8 cellular contexts compared by ENCODE assay signal in the genomic region with DNA sequence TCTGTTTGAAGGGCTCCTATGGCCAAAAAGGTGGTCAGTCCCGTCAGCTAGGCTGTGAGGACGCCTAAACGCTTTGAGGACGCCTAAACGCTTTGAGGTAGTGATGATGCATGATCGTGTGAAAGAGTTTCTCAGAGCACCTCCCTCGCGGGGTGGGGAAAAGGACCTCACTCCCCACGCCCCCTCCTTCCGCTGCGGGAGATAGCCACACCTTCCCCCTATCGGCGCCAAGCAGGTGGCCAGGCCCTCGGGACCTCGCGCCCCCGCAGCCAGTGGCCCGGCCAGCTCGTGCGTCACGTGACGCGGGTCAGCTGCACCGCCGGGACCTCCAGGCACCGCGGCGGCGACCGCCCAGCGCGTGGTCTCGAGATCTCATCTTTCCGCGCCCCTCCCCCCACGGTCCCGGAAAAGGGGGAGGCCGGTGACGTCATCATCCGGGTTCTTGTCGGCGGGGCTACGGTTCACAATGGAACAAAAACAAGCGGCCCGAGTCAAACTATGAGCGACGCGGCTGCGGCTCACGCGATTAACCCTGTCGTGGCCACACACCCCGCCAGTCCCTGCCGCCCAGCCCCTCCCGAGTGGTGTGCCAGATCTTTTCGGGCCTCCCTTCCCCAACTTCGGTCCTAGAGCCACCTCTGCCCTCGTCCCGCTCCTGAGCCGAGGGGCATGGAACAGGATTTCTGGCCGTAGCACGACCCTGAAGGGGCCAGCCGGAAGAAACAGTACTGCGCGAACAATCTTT. TPM values are rescaled to one million over a fixed set of nuclear protein-coding genes. Genes with fewer than 3 reads are reported as not detected.
A peak's percentile ranks its signal among the peaks of the same experiment; 100 is the strongest.
DNase-seq lines count a peak whose midpoint lies in the region; ATAC-seq and TF ChIP-seq lines count a peak whose summit lies in the region.

No MANE protein-coding gene starts in this region.

- peak overlapping the region; percentile 88 to 99 (median 97) for H3K4me3 Mint-ChIP-seq in CD4-positive, alpha-beta memory T cell
- peak overlapping the region; percentile 82 for H3K4me3 Mint-ChIP-seq in activated CD4-positive, alpha-beta memory T cell treated with anti-CD3 and anti-CD28 coated beads, Interleukin-2, amount 10 ng/mL, durations not matched to agents 7 days and 5 days

- H3K27me3 ChIP-seq in CD4-positive, alpha-beta memory T cell (ENCODE audit: insufficient read depth, low read length): no peaks in the 10 kb centered on the region
- H3K27me3 ChIP-seq in dorsolateral prefrontal cortex (peaks cover 0 to 8% (median 0%) of the 10 kb centered on the region in 45 donors), liver (ENCODE audit: control insufficient read depth in 4 of 4, insufficient read depth in 4 of 4, low read length in 3 of 4) (no peaks in the 10 kb centered on the region)

- H3K36me3 Mint-ChIP-seq in CD4-positive, alpha-beta memory T cell: peaks cover 0 to 25% of the 10 kb centered on the region in 2 donors
- H3K36me3 Mint-ChIP-seq in activated CD4-positive, alpha-beta memory T cell treated with anti-CD3 and anti-CD28 coated beads, Interleukin-2, amount 10 ng/mL, durations not matched to agents 7 days and 5 days (ENCODE audit: low read depth): peaks cover 21% of the 10 kb centered on the region

- peak overlapping the region; percentile 81 to 91 for H3K4me3 ChIP-seq in CD4-positive, alpha-beta memory T cell (ENCODE audit: low read length in 2 of 2)
- H3K4me3 ChIP-seq in dorsolateral prefrontal cortex: peak overlapping the region; percentile 45 to 99 (median 93)
- peak overlapping the region; percentile 52 to 92 (median 66) for H3K4me3 ChIP-seq in liver (ENCODE audit: low read depth in 1 of 3, low read length in 3 of 3)

- TF ChIP-seq CTCF in dorsolateral prefrontal cortex (IDR thresholded peaks at IDR 0.05 in 54 of 56, conservative IDR thresholded peaks at IDR 0.05 in 2 of 56; ENCODE audit: low read depth in 1 of 56, partially characterized antibody in 56 of 56): peak in 15 of 56 donors; percentile 5 to 35 (median 16)
- TF ChIP-seq CTCF in liver (IDR thresholded peaks at IDR 0.05; ENCODE audit: low read depth, low read length, missing input control): no peak

- intact Hi-C loops in CD4-positive, alpha-beta memory T cell (cut with micrococcal nuclease): loop anchor here (1.0 to 10.0 kb wide), 7 partner anchors 33 to 910 kb away; partner anchors contain the start of genes ATP6AP2, CXorf38 and DDX3X
- intact Hi-C loops in dorsolateral prefrontal cortex (cut with DNase I): loop anchor here (2.0 to 10.0 kb wide), 5 partner anchors 72 to 440 kb away; partner anchors contain the start of genes CXorf38 (in 1 of the 2), DDX3X (in 1 of the 2) and MED14 (in 1 of the 2)

- CTCF ChIA-PET in CD4-positive, alpha-beta memory T cell (lab: Charles Lee; ENCODE audit: partially characterized antibody): interaction anchor here (0.8 to 1.7 kb wide), 3 partner anchors 31 to 432 kb away, joined by 3 to 12 read pairs (median 4); no protein-coding TSS in a partner anchor
- CTCF ChIA-PET in activated CD4-positive, alpha-beta memory T cell treated with anti-CD3 and anti-CD28 coated beads, Interleukin-2, amount 10 ng/mL, durations not matched to agents 7 days and 5 days (lab: Charles Lee): interaction anchor here (0.7 to 4.8 kb wide), 3 partner anchors 30 to 53 kb away, joined by 3 to 23 read pairs (median 3); no protein-coding TSS in a partner anchor

- H3K27ac Mint-ChIP-seq in CD4-positive, alpha-beta memory T cell: peak overlapping the region; percentile 97 to 100 (median 100)
- H3K27ac Mint-ChIP-seq in activated CD4-positive, alpha-beta memory T cell treated with anti-CD3 and anti-CD28 coated beads, Interleukin-2, amount 10 ng/mL, durations not matched to agents 7 days and 5 days: peak overlapping the region; percentile 97

- POLR2A ChIA-PET in CD4-positive, alpha-beta memory T cell (lab: Charles Lee; ENCODE audit: partially characterized antibody): interaction anchor here (0.6 to 4.2 kb wide), 18 partner anchors 12 to 908 kb away, joined by 3 to 42 read pairs (median 8); partner anchors contain the start of genes CXorf38 and MED14
- POLR2A ChIA-PET in activated CD4-positive, alpha-beta memory T cell treated with anti-CD3 and anti-CD28 coated beads, Interleukin-2, amount 10 ng/mL, durations not matched to agents 7 days and 5 days (lab: Charles Lee): interaction anchor here (0.7 to 3.4 kb wide), 23 partner anchors 13 to 1862 kb away, joined by 3 to 43 read pairs (median 6); partner anchors contain the start of genes ATP6AP2, CXorf38, DDX3X and MED14

- peak; percentile 63 for ATAC-seq in GM19455 (IDR thresholded peaks at IDR 0.05; ENCODE audit: unreplicated experiment)

- H3K4me1 Mint-ChIP-seq in CD4-positive, alpha-beta memory T cell: peaks cover 12 to 40% (median 33%) of the 10 kb centered on the region in 4 donors
- peaks cover 24% of the 10 kb centered on the region for H3K4me1 Mint-ChIP-seq in activated CD4-positive, alpha-beta memory T cell treated with anti-CD3 and anti-CD28 coated beads, Interleukin-2, amount 10 ng/mL, durations not matched to agents 7 days and 5 days

- peak; percentile 95 to 100 (median 99) for DNase-seq in CD4-positive, alpha-beta memory T cell
- DNase-seq in HK-2 (ENCODE audit: unreplicated experiment) (peak; percentile 96), NCI-H82 treated with DMSO at 0.1 percent for 48 hours (lab: John Stamatoyannopoulos, UW; ENCODE audit: unreplicated experiment) (peak; percentile 88), dorsolateral prefrontal cortex (peak; percentile 93 to 96 (median 94))
- peak; percentile 94 for DNase-seq in activated CD4-positive, alpha-beta memory T cell treated with anti-CD3 and anti-CD28 coated beads, Interleukin-2, amount 10 ng/mL, durations not matched to agents 7 days and 5 days
- peak; percentile 92 for DNase-seq in stimulated activated CD4-positive, alpha-beta T cell treated with anti-CD3 and anti-CD28 coated beads, Interleukin-4, amount 100 ng/mL, for 1 hour

- under 1% methylated on average over 65 of the region's 65 CpGs for WGBS in liver

- H3K36me3 ChIP-seq in CD4-positive, alpha-beta memory T cell (ENCODE audit: insufficient read depth, low read length): no peaks in the 10 kb centered on the region
- H3K36me3 ChIP-seq in liver (ENCODE audit: control insufficient read depth in 4 of 4, insufficient read depth in 3 of 4, low read depth in 1 of 4, low read length in 3 of 4): no peaks in the 10 kb centered on the region

- H3K4me1 ChIP-seq in CD4-positive, alpha-beta memory T cell (ENCODE audit: insufficient read depth, low read length): peaks cover 22% of the 10 kb centered on the region
- H3K4me1 ChIP-seq in liver (ENCODE audit: control insufficient read depth in 4 of 4, insufficient read depth in 4 of 4, low read length in 3 of 4): peaks cover 0 to 24% (median 13%) of the 10 kb centered on the region in 4 donors

- H3K27ac ChIP-seq in CD4-positive, alpha-beta memory T cell (ENCODE audit: low read depth, low read length): peak overlapping the region; percentile 95
- H3K27ac ChIP-seq in dorsolateral prefrontal cortex (peak overlapping the region; percentile 92 to 99 (median 98)), liver (ENCODE audit: low read depth in 1 of 2, low read length in 2 of 2) (peak overlapping the region; percentile 96 to 100)

- H3K27me3 Mint-ChIP-seq in CD4-positive, alpha-beta memory T cell: peaks cover 0 to 1% of the 10 kb centered on the region in 2 donors
- H3K27me3 Mint-ChIP-seq in activated CD4-positive, alpha-beta memory T cell treated with anti-CD3 and anti-CD28 coated beads, Interleukin-2, amount 10 ng/mL, durations not matched to agents 7 days and 5 days: no peaks in the 10 kb centered on the region

- no peaks in the 10 kb centered on the region for H3K9me3 ChIP-seq in CD4-positive, alpha-beta memory T cell (ENCODE audit: control insufficient read depth in 1 of 2, low read length in 2 of 2)
- no peaks in the 10 kb centered on the region for H3K9me3 ChIP-seq in liver (ENCODE audit: control insufficient read depth in 4 of 4, low read length in 3 of 4)

- TF ChIP-seq RAD21 in liver (IDR thresholded peaks at IDR 0.05): peak in 1 of 2 donors; percentile 45

- peak overlapping the region; percentile 7 to 97 for H3K9ac ChIP-seq in liver (ENCODE audit: low read depth in 1 of 2, low read length in 2 of 2)

- peaks cover 0 to 9% (median 0%) of the 10 kb centered on the region in 8 donors for H3K9me3 Mint-ChIP-seq in CD4-positive, alpha-beta memory T cell
- H3K9me3 Mint-ChIP-seq in activated CD4-positive, alpha-beta memory T cell treated with anti-CD3 and anti-CD28 coated beads, Interleukin-2, amount 10 ng/mL, durations not matched to agents 7 days and 5 days: no peaks in the 10 kb centered on the region

TF ChIP-seq in liver, 16 proteins besides CTCF, POLR2A, EP300 and RAD21 (continues in another document):
- TF ChIP-seq, protein P1, sequence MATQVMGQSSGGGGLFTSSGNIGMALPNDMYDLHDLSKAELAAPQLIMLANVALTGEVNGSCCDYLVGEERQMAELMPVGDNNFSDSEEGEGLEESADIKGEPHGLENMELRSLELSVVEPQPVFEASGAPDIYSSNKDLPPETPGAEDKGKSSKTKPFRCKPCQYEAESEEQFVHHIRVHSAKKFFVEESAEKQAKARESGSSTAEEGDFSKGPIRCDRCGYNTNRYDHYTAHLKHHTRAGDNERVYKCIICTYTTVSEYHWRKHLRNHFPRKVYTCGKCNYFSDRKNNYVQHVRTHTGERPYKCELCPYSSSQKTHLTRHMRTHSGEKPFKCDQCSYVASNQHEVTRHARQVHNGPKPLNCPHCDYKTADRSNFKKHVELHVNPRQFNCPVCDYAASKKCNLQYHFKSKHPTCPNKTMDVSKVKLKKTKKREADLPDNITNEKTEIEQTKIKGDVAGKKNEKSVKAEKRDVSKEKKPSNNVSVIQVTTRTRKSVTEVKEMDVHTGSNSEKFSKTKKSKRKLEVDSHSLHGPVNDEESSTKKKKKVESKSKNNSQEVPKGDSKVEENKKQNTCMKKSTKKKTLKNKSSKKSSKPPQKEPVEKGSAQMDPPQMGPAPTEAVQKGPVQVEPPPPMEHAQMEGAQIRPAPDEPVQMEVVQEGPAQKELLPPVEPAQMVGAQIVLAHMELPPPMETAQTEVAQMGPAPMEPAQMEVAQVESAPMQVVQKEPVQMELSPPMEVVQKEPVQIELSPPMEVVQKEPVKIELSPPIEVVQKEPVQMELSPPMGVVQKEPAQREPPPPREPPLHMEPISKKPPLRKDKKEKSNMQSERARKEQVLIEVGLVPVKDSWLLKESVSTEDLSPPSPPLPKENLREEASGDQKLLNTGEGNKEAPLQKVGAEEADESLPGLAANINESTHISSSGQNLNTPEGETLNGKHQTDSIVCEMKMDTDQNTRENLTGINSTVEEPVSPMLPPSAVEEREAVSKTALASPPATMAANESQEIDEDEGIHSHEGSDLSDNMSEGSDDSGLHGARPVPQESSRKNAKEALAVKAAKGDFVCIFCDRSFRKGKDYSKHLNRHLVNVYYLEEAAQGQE (IDR thresholded peaks at IDR 0.05): peak; percentile 86
- TF ChIP-seq YY1 (IDR thresholded peaks at IDR 0.05): peak; percentile 54
- TF ChIP-seq EGR1 (IDR thresholded peaks at IDR 0.05; ENCODE audit: low read depth in 2 of 2): peak; percentile 94 to 96

RNA-seq across cellular contexts. Expression of gene USP9X, which starts 0.7 kb away (rescaled TPM):
- 10 to 100 TPM; 76.1 to 78.2 TPM for total RNA-seq in CD4-positive, alpha-beta memory T cell
- polyA plus RNA-seq in CD4-positive, alpha-beta memory T cell: 10 to 100 TPM; 12.9 to 30.8 TPM
- total RNA-seq in activated CD4-positive, alpha-beta memory T cell treated with anti-CD3 and anti-CD28 coated beads, Interleukin-2, amount 10 ng/mL, durations not matched to agents 7 days and 5 days: 10 to 100 TPM; 43.9 to 45.9 TPM
- total RNA-seq in dorsolateral prefrontal cortex (100 to 1,000 TPM in 38 of 120 experiments, 10 to 100 TPM in 82; 72.1 to 120 (median 95.5) TPM), liver (100 to 1,000 TPM; 104 to 117 TPM)
- 10 to 100 TPM; 13.4 to 18.0 TPM for polyA plus RNA-seq in liver

Comparison
In these comparisons a context has a peak if more than half of its experiments do, and no peak if none do; other contexts are left out.
1. Peak in every context shown above with its lines: DNase-seq, ATAC-seq, H3K4me3 ChIP-seq and H3K27ac ChIP-seq.